In genomic region chr4:76028242-76028859, GRCh38 we compare ENCODE assay signal across 10 cellular contexts. TPM values are rescaled to one million over a fixed set of nuclear protein-coding genes. Genes with fewer than 3 reads are reported as not detected.
DNase-seq lines count a peak whose midpoint lies in the region; ATAC-seq, FAIRE-seq and TF ChIP-seq lines count a peak whose summit lies in the region.
"Had no signal": no experiment of that assay in that cellular context is flagged by ENCODE, and none has a peak within 500 bp of the region (broad histone marks: within the 10 kb centered on the region; RNA-seq: fewer than 3 reads in every experiment).

No MANE protein-coding gene starts in this region.

- peak in 4 of 5 donors; percentile 27 to 40 (median 33) for DNase-seq in CD4-positive, alpha-beta memory T cell
- DNase-seq in NCI-H146 treated with DMSO at 0.1 percent for 48 hours (lab: John Stamatoyannopoulos, UW; ENCODE audit: unreplicated experiment): peak; percentile 5
- peak; percentile 23 for DNase-seq in astrocyte of the spinal cord (ENCODE audit: low read depth, low spot score)
- no peak for DNase-seq in memory B cell (ENCODE audit: low spot score in 2 of 2)
- no peak for DNase-seq in urothelium cell line (ENCODE audit: low spot score)
- DNase-seq in nucleus accumbens (lab: John Stamatoyannopoulos, UW): no peak
- DNase-seq in BE2C: no peak
- DNase-seq in amniotic stem cell (lab: John Stamatoyannopoulos, UW): no peak

- no peak overlapping the region for H3K27ac ChIP-seq in CD4-positive, alpha-beta memory T cell (ENCODE audit: low read depth, low read length)

- H3K4me3 ChIP-seq in CD4-positive, alpha-beta memory T cell (ENCODE audit: low read length in 2 of 2): peak overlapping the region in 1 of 2 donors; percentile 19
- H3K4me3 ChIP-seq in astrocyte of the spinal cord (ENCODE audit: low read depth, low read length) (peak overlapping the region; percentile 21), BE2C (ENCODE audit: low read depth, low read length) (no peak overlapping the region; the same call in 1 of the 2 replicates)

- no peaks in the 10 kb centered on the region for H3K27me3 ChIP-seq in CD4-positive, alpha-beta memory T cell (ENCODE audit: insufficient read depth, low read length)
- H3K27me3 ChIP-seq in BE2C: peaks cover 42% of the 10 kb centered on the region

- H3K4me3 Mint-ChIP-seq in CD4-positive, alpha-beta memory T cell: peak overlapping the region; percentile 39 to 78 (median 69)
- H3K4me3 Mint-ChIP-seq in memory B cell: peak overlapping the region; percentile 62

- peaks cover 22% of the 10 kb centered on the region for H3K4me1 ChIP-seq in CD4-positive, alpha-beta memory T cell (ENCODE audit: insufficient read depth, low read length)
- peaks cover 4% of the 10 kb centered on the region; the same call in 1 of the 2 replicates for H3K4me1 ChIP-seq in BE2C

- H3K27me3 Mint-ChIP-seq in CD4-positive, alpha-beta memory T cell: no peaks in the 10 kb centered on the region
- no peaks in the 10 kb centered on the region for H3K27me3 Mint-ChIP-seq in memory B cell

- intact Hi-C loops in CD4-positive, alpha-beta memory T cell (cut with micrococcal nuclease): no loop called here

- H3K9me3 ChIP-seq in CD4-positive, alpha-beta memory T cell (ENCODE audit: control insufficient read depth in 1 of 2, low read length in 2 of 2): no peaks in the 10 kb centered on the region
- no peaks in the 10 kb centered on the region for H3K9me3 ChIP-seq in BE2C

- peak; percentile 53 for ATAC-seq in memory B cell (ENCODE audit: low read depth)

- H3K36me3 Mint-ChIP-seq in CD4-positive, alpha-beta memory T cell: no peaks in the 10 kb centered on the region
- no peaks in the 10 kb centered on the region for H3K36me3 Mint-ChIP-seq in memory B cell

- FAIRE-seq in urothelium cell line (lab: Jason Lieb, UNC): no peak
- FAIRE-seq: GM18507 had no signal

- no peaks in the 10 kb centered on the region for H3K9me3 Mint-ChIP-seq in CD4-positive, alpha-beta memory T cell
- H3K9me3 Mint-ChIP-seq in memory B cell: no peaks in the 10 kb centered on the region

- peak overlapping the region in 5 of 7 donors; percentile 24 to 75 (median 45) for H3K27ac Mint-ChIP-seq in CD4-positive, alpha-beta memory T cell
- peak overlapping the region; percentile 78 for H3K27ac Mint-ChIP-seq in memory B cell

- CTCF ChIA-PET in CD4-positive, alpha-beta memory T cell (lab: Charles Lee; ENCODE audit: partially characterized antibody): no interaction called here

- H3K36me3 ChIP-seq in CD4-positive, alpha-beta memory T cell (ENCODE audit: insufficient read depth, low read length): no peaks in the 10 kb centered on the region
- no peaks in the 10 kb centered on the region for H3K36me3 ChIP-seq in BE2C

- in situ Hi-C loops in astrocyte of the spinal cord (cut with HindIII; ENCODE audit: low sequenced_read_pairs): no loop called here

- H3K4me1 Mint-ChIP-seq in CD4-positive, alpha-beta memory T cell: peaks cover 15 to 26% (median 23%) of the 10 kb centered on the region in 4 donors
- H3K4me1 Mint-ChIP-seq in memory B cell: peaks cover 14% of the 10 kb centered on the region

- TF ChIP-seq CTCF in astrocyte of the spinal cord (IDR thresholded peaks at IDR 0.05; ENCODE audit: low read depth, low read length) (no peak), BE2C (IDR thresholded peaks at IDR 0.05; ENCODE audit: low read depth, low read length) (no peak)

- POLR2A ChIA-PET in CD4-positive, alpha-beta memory T cell (lab: Charles Lee; ENCODE audit: partially characterized antibody): no interaction called here

RNA-seq across cellular contexts. Expression of gene CXCL10, which starts 5.1 kb away (rescaled TPM):
- total RNA-seq in CD4-positive, alpha-beta memory T cell: under 1 TPM; 0.39 to 0.76 TPM
- polyA plus RNA-seq in CD4-positive, alpha-beta memory T cell: under 1 TPM in 1 of 2 donors, not detected in 1; 0.42 TPM
- polyA plus RNA-seq in BE2C (2012; ENCODE audit: insufficient read depth, insufficient read length, low read depth): not detected
- total RNA-seq: LHCN-M2 had no signal

RNA-seq across cellular contexts. Expression of gene CXCL11, which starts 7.5 kb away (rescaled TPM):
- total RNA-seq in CD4-positive, alpha-beta memory T cell: not detected
- not detected for polyA plus RNA-seq in CD4-positive, alpha-beta memory T cell
- polyA plus RNA-seq in BE2C (2012; ENCODE audit: insufficient read depth, insufficient read length, low read depth): not detected

RNA-seq across cellular contexts. Expression of gene CXCL9, which starts 21.0 kb away (rescaled TPM):
- total RNA-seq in CD4-positive, alpha-beta memory T cell: 1 to 10 TPM in 1 of 2 experiments, under 1 TPM in 1; 0.58 to 1.4 TPM
- not detected for polyA plus RNA-seq in CD4-positive, alpha-beta memory T cell
- polyA plus RNA-seq in BE2C (2012; ENCODE audit: insufficient read depth, insufficient read length, low read depth): not detected
- total RNA-seq: LHCN-M2 had no signal

RNA-seq across cellular contexts. Expression of gene SDAD1, which starts 37.6 kb away (rescaled TPM):
- 10 to 100 TPM; 54.4 to 58.1 TPM for total RNA-seq in CD4-positive, alpha-beta memory T cell
- polyA plus RNA-seq in CD4-positive, alpha-beta memory T cell: 100 to 1,000 TPM in 1 of 2 donors, 10 to 100 TPM in 1; 40.9 to 102 TPM
- 37.0 TPM for polyA plus RNA-seq in BE2C (2012; ENCODE audit: insufficient read depth, insufficient read length, low read depth)

RNA-seq across cellular contexts. Expression of gene ART3, which starts 46.2 kb away (rescaled TPM):
- not detected for total RNA-seq in CD4-positive, alpha-beta memory T cell
- not detected for polyA plus RNA-seq in CD4-positive, alpha-beta memory T cell
- 0.71 TPM for polyA plus RNA-seq in BE2C (2012; ENCODE audit: insufficient read depth, insufficient read length, low read depth)
- total RNA-seq: LHCN-M2 had no signal

Comparison
In these comparisons a context has a peak if more than half of its experiments do, and no peak if none do; other contexts are left out.
1. DNase-seq: peak in CD4-positive, alpha-beta memory T cell (4 of 5), NCI-H146 treated with DMSO at 0.1 percent for 48 hours (single experiment) and astrocyte of the spinal cord (single experiment); none in memory B cell (0 of 2), urothelium cell line (single experiment), nucleus accumbens (0 of 56), BE2C (single experiment) and amniotic stem cell (single experiment).